In the genomic region with DNA sequence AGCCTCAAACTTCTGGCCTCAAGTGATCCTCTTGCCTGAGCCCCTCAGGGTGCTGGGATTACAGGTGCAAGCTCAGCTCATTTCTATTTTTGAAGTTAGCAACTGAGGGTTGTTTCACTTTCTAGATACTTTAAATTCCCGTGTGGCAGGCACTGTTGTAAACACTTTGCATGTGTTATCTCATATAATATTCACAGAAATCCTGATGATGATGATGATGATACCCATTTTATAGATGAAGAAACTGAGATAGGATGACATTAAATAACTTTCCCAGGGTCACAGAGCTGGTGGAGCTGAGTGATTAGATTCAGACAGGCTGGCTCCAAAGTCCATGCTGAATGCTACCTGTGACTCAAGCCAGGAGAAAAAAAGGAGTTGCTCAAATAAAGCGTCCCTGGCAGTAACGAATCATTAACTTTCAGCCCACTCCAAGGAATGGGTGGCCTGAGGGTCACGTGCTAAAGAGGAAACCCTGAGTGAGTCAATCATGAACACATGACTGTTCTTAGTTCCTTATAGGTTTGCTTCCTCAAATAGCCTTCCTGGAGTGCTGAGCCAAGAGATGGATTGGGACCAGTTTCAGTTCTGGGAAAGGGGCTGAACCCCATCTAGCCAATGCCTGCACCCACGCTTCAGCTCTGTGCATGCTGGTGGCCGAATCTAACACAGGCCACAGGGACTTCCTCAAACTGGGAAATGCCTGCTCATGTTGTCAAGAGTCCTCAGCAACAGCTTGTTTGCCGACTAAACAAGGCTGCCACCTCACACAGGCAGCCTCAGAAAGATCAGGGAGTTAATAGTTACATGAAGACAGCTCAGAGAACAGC, we compare ENCODE assay signal across 8 cellular contexts. TPM values are rescaled to one million over a fixed set of nuclear protein-coding genes. Genes with fewer than 3 reads are reported as not detected.
DNase-seq lines count a peak whose midpoint lies in the region; ATAC-seq lines count a peak whose summit lies in the region.

No MANE protein-coding gene starts in this region.

- no peak overlapping the region for H3K9ac ChIP-seq in skeletal muscle satellite cell (ENCODE audit: low read depth, low read length)

- ATAC-seq in GM18873 (IDR thresholded peaks at IDR 0.05; ENCODE audit: low FRiP score, unreplicated experiment) = peak; percentile 61
- peak; percentile 68 for ATAC-seq in HG03039 (IDR thresholded peaks at IDR 0.05; ENCODE audit: unreplicated experiment)

- peak overlapping the region; percentile 23 for H3K4me2 ChIP-seq in skeletal muscle satellite cell (ENCODE audit: low read length)

- peak; percentile 88 for DNase-seq in COLO668 (lab: John Stamatoyannopoulos, UW; ENCODE audit: unreplicated experiment)
- DNase-seq in NCI-H2196 (lab: John Stamatoyannopoulos, UW; ENCODE audit: unreplicated experiment) = peak; percentile 84
- DNase-seq in anterior cingulate cortex (lab: John Stamatoyannopoulos, UW) = peak in 50 of 58 donors; percentile 2 to 67 (median 26)
- peak; percentile 31 to 52 for DNase-seq in hippocampal formation (lab: John Stamatoyannopoulos, UW)
- DNase-seq in activated effector memory CD4-positive, alpha-beta T cell treated with Interleukin-2 at 50 U/mL for 16 hours = no peak

- H3K36me3 ChIP-seq in skeletal muscle satellite cell (ENCODE audit: insufficient read depth, low read length) = no peaks in the 10 kb centered on the region

- no peaks in the 10 kb centered on the region for H3K9me3 ChIP-seq in skeletal muscle satellite cell (replicated peaks; ENCODE audit: low read length)

- H3K4me1 ChIP-seq in skeletal muscle satellite cell (ENCODE audit: control insufficient read depth, insufficient read depth, low read length) = peaks cover 9% of the 10 kb centered on the region

- no peak overlapping the region for H3K4me3 ChIP-seq in skeletal muscle satellite cell (ENCODE audit: low read length)

- no peaks in the 10 kb centered on the region for H3K27me3 ChIP-seq in skeletal muscle satellite cell (ENCODE audit: control insufficient read depth, insufficient read depth, low read length)

RNA-seq across cellular contexts. Expression of a gene that starts 52.8 kb away (rescaled TPM):
- under 0.01 TPM in 1 of 2 replicates, not detected in the other for total RNA-seq in skeletal muscle satellite cell (2012; rRNA removed)
